ENCODE assay signal across 12 cellular contexts in genomic region chr13:95833713-95834112, GRCh38.
DNase-seq lines count a peak whose midpoint lies in the region; ATAC-seq and TF ChIP-seq lines count a peak whose summit lies in the region.
"Had no signal": no experiment of that assay in that cellular context is flagged by ENCODE, and none has a peak within 500 bp of the region (broad histone marks: within the 10 kb centered on the region; RNA-seq: fewer than 3 reads in every experiment).

No MANE protein-coding gene starts in this region.

- no peak for TF ChIP-seq EP300 in upper lobe of left lung (IDR thresholded peaks at IDR 0.05)

- no peak overlapping the region for H2BK20ac ChIP-seq in IMR-90 (ENCODE audit: low read depth, low read length)

- H3K4me1 ChIP-seq in IMR-90 (ENCODE audit: control insufficient read depth, insufficient read depth, low read length): no peaks in the 10 kb centered on the region
- peaks cover 10% of the 10 kb centered on the region for H3K4me1 ChIP-seq in mammary epithelial cell (ENCODE audit: insufficient read depth, low read length)
- peaks cover 4 to 8% (median 6%) of the 10 kb centered on the region in 4 donors for H3K4me1 ChIP-seq in upper lobe of left lung

- H3K36me3 Mint-ChIP-seq in activated CD8-positive, alpha-beta T cell treated with anti-CD3 and anti-CD28 coated beads for 36 hours (ENCODE audit: low read depth): no peaks in the 10 kb centered on the region
- H3K36me3 Mint-ChIP-seq: immature natural killer cell had no signal

- H3K36me3 ChIP-seq in IMR-90 (ENCODE audit: control insufficient read depth, insufficient read depth, low read length): 0 out of 2 replicates have a peak, but pooled peaks cover 2% of the 10 kb centered on the region
- peaks cover 3% of the 10 kb centered on the region for H3K36me3 ChIP-seq in mammary epithelial cell (ENCODE audit: insufficient read depth, low read length)
- no peaks in the 10 kb centered on the region for H3K36me3 ChIP-seq in upper lobe of left lung

- dilution Hi-C loops in IMR-90 (cut with HindIII; ENCODE audit: low sequenced_read_pairs, unreplicated experiment) (no loop called here), mammary epithelial cell (cut with HindIII; ENCODE audit: low sequenced_read_pairs) (no loop called here)

- in situ Hi-C loops in IMR-90 (cut with MboI; ENCODE audit: low sequenced_read_pairs): loop anchor here (10.0 kb wide), 1 partner anchor 219 kb away; no protein-coding TSS in a partner anchor
- in situ Hi-C loops in mammary epithelial cell (cut with MboI; ENCODE audit: low sequenced_read_pairs in 2 of 2): loop anchor here in 1 of 2 donors (25.0 kb wide), 2 partner anchors 221 to 646 kb away; no protein-coding TSS in a partner anchor

- intact Hi-C loops in IMR-90 (cut with micrococcal nuclease): loop anchor here (1.0 to 2.0 kb wide), 7 partner anchors 157 to 429 kb away; no protein-coding TSS in a partner anchor
- intact Hi-C loops in mammary epithelial cell (cut with micrococcal nuclease): loop anchor here (1.0 to 5.0 kb wide), 9 partner anchors 147 to 643 kb away; partner anchors contain the start of gene DNAJC3
- intact Hi-C loops in activated CD8-positive, alpha-beta T cell treated with anti-CD3 and anti-CD28 coated beads for 36 hours (cut with micrococcal nuclease): loop anchor here (1.0 to 5.0 kb wide), 2 partner anchors 209 to 296 kb away; no protein-coding TSS in a partner anchor

- H3K14ac ChIP-seq in IMR-90 (replicated peaks; ENCODE audit: low read depth, low read length): no peak overlapping the region

- no peak overlapping the region for H3K4ac ChIP-seq in IMR-90 (ENCODE audit: low read depth, low read length)

- H4K8ac ChIP-seq in IMR-90 (ENCODE audit: low read depth in 2 of 2, low read length in 2 of 2): no peak overlapping the region

- CTCF ChIA-PET in IMR-90 (lab: Yijun Ruan, JAX) (interaction anchor here (0.6 to 2.1 kb wide), 19 partner anchors 9 to 340 kb away, joined by 3 to 12 read pairs (median 5); no protein-coding TSS in a partner anchor), mammary epithelial cell (lab: Charles Lee; ENCODE audit: low non-redundant PET) (interaction anchor here (0.6 to 0.9 kb wide), 6 partner anchors 155 to 751 kb away, joined by 3 to 7 read pairs (median 6); partner anchors contain the start of gene DZIP1)
- CTCF ChIA-PET in activated CD8-positive, alpha-beta T cell treated with anti-CD3 and anti-CD28 coated beads for 36 hours (lab: Charles Lee): interaction anchor here (0.6 to 4.9 kb wide), 43 partner anchors 10 to 677 kb away, joined by 3 to 168 read pairs (median 4); partner anchors contain the start of gene DNAJC3

- H3K9me1 ChIP-seq in IMR-90 (ENCODE audit: insufficient read depth, low read length): no peaks in the 10 kb centered on the region

- TF ChIP-seq RAD21 in IMR-90 (IDR thresholded peaks at IDR 0.05; ENCODE audit: low read length): no peak

- H3K9me3 Mint-ChIP-seq in activated CD8-positive, alpha-beta T cell treated with anti-CD3 and anti-CD28 coated beads for 36 hours: peaks cover 3% of the 10 kb centered on the region

- H3K4me2 ChIP-seq in IMR-90 (ENCODE audit: low read depth, low read length) (no peak overlapping the region), mammary epithelial cell (ENCODE audit: insufficient read depth, low read depth, low read length) (peak overlapping the region; percentile 31)

- no peak overlapping the region for H3K4me3 Mint-ChIP-seq in activated CD8-positive, alpha-beta T cell treated with anti-CD3 and anti-CD28 coated beads for 36 hours
- H3K4me3 Mint-ChIP-seq: activated T-cell treated with anti-CD3 and anti-CD28 coated beads, Interleukin-2, amount 50 U/mL, for 24 hours; immature natural killer cell had no signal

- no peak overlapping the region for H3K27ac ChIP-seq in IMR-90 (ENCODE audit: insufficient read depth, low read length)
- no peak overlapping the region for H3K27ac ChIP-seq in mammary epithelial cell (ENCODE audit: insufficient read depth, low read depth, low read length)
- H3K27ac ChIP-seq in upper lobe of left lung: no peak overlapping the region

- H3K79me1 ChIP-seq in IMR-90 (ENCODE audit: low read depth in 1 of 2, low read length in 2 of 2): no peaks in the 10 kb centered on the region

- H4K91ac ChIP-seq in IMR-90 (ENCODE audit: insufficient read depth, low read depth, low read length): no peak overlapping the region

- no peaks in the 10 kb centered on the region for H3K4me1 Mint-ChIP-seq in activated CD8-positive, alpha-beta T cell treated with anti-CD3 and anti-CD28 coated beads for 36 hours (ENCODE audit: low read depth)
- H3K4me1 Mint-ChIP-seq: immature natural killer cell had no signal

- no peak overlapping the region for H2BK5ac ChIP-seq in IMR-90 (ENCODE audit: low read depth, low read length, poor library complexity, severe bottlenecking)

- H3K23ac ChIP-seq in IMR-90 (ENCODE audit: low read depth, low read length): no peak overlapping the region

- no TSS peak for BruUV-seq in IMR-90 (replicated peaks; lab: Mats Ljungman, UMichigan)
- BruUV-seq in mammary epithelial cell (replicated peaks; lab: Mats Ljungman, UMichigan): no TSS peak

- TF ChIP-seq POLR2A in IMR-90 (IDR thresholded peaks at IDR 0.05; ENCODE audit: low read depth, low read length) (no peak), upper lobe of left lung (IDR thresholded peaks at IDR 0.05) (no peak)

- no peak overlapping the region for H3K27ac Mint-ChIP-seq in activated CD8-positive, alpha-beta T cell treated with anti-CD3 and anti-CD28 coated beads for 36 hours
- H3K27ac Mint-ChIP-seq: activated T-cell treated with anti-CD3 and anti-CD28 coated beads, Interleukin-2, amount 50 U/mL, for 24 hours; immature natural killer cell had no signal

- H2BK120ac ChIP-seq in IMR-90 (ENCODE audit: low read depth, low read length): no peak overlapping the region

- H3K27me3 ChIP-seq in IMR-90 (ENCODE audit: control insufficient read depth, insufficient read depth, low read length): no peaks in the 10 kb centered on the region
- H3K27me3 ChIP-seq in mammary epithelial cell (ENCODE audit: insufficient read depth, low read length): no peaks in the 10 kb centered on the region
- no peaks in the 10 kb centered on the region for H3K27me3 ChIP-seq in upper lobe of left lung

- H2AK5ac ChIP-seq in IMR-90 (ENCODE audit: low read depth, low read length): no peak overlapping the region

- ATAC-seq in IMR-90 (ENCODE audit: low read depth) (peak; percentile 57), upper lobe of left lung (ENCODE audit: low FRiP score in 2 of 2) (no peak), HG02840 (IDR thresholded peaks at IDR 0.05; ENCODE audit: low FRiP score, unreplicated experiment) (no peak)
- no peak for ATAC-seq in activated CD8-positive, alpha-beta T cell treated with anti-CD3 and anti-CD28 coated beads for 36 hours

- peaks cover 22% of the 10 kb centered on the region for H3K27me3 Mint-ChIP-seq in activated CD8-positive, alpha-beta T cell treated with anti-CD3 and anti-CD28 coated beads for 36 hours

- no peak overlapping the region for H3K9ac ChIP-seq in IMR-90 (ENCODE audit: low read depth, low read length)
- H3K9ac ChIP-seq in mammary epithelial cell (ENCODE audit: insufficient read depth, low read length): no peak overlapping the region

- no peak overlapping the region for H4K5ac ChIP-seq in IMR-90 (ENCODE audit: low read depth, low read length)

- H3K56ac ChIP-seq in IMR-90 (ENCODE audit: extremely low read depth, insufficient read depth, low read length): no peak overlapping the region

- POLR2A ChIA-PET in IMR-90 (lab: Charles Lee; ENCODE audit: unreplicated experiment): no interaction called here
- POLR2A ChIA-PET in activated CD8-positive, alpha-beta T cell treated with anti-CD3 and anti-CD28 coated beads for 36 hours (lab: Charles Lee): no interaction called here

- WGBS in IMR-90 (ENCODE audit: extremely low coverage in 2 of 2, insufficient read length in 1 of 2), 2 experiments: no CpG with 5 or more reads among the region's 2 CpGs
- 7% methylated on average over 2 of the region's 2 CpGs for WGBS in mammary epithelial cell (ENCODE audit: low coverage, missing lambda C conversion rate)
- WGBS in upper lobe of left lung, 2 donors: 31 to 36% methylated on average over 2 of the region's 2 CpGs

- H2AK9ac ChIP-seq in IMR-90 (replicated peaks; ENCODE audit: low read depth, low read length, poor library complexity): no peak overlapping the region

- H4K20me1 ChIP-seq in IMR-90 (ENCODE audit: insufficient read depth, low read length): no peaks in the 10 kb centered on the region
- H4K20me1 ChIP-seq in mammary epithelial cell (ENCODE audit: insufficient read depth, low read length): no peaks in the 10 kb centered on the region

- no peaks in the 10 kb centered on the region for H3K79me2 ChIP-seq in mammary epithelial cell (ENCODE audit: insufficient read depth, low read length)

- no peak overlapping the region for H3K18ac ChIP-seq in IMR-90 (ENCODE audit: low read depth, low read length)

- H3K4me3 ChIP-seq in IMR-90 (ENCODE audit: insufficient read depth, low read depth, low read length) (no peak overlapping the region), mammary epithelial cell (replicated peaks in 1 of 3; ENCODE audit: insufficient read depth in 1 of 3, low read depth in 2 of 3, low read length in 3 of 3) (no peak overlapping the region), upper lobe of left lung (no peak overlapping the region)

- H2AFZ ChIP-seq in IMR-90 (replicated peaks; ENCODE audit: low read length, poor library complexity): no peak overlapping the region
- no peak overlapping the region for H2AFZ ChIP-seq in mammary epithelial cell (ENCODE audit: low read depth, low read length)

- no peaks in the 10 kb centered on the region for H3K9me3 ChIP-seq in IMR-90 (ENCODE audit: control insufficient read depth, insufficient read depth, low read length)
- no peaks in the 10 kb centered on the region for H3K9me3 ChIP-seq in mammary epithelial cell (replicated peaks; ENCODE audit: insufficient read depth, low read length)
- H3K9me3 ChIP-seq in upper lobe of left lung: peaks cover 0 to 4% (median 0%) of the 10 kb centered on the region in 4 donors

- TF ChIP-seq CTCF in IMR-90 (conservative IDR thresholded peaks at IDR 0.05; ENCODE audit: low read depth, low read length) (no peak), mammary epithelial cell (conservative IDR thresholded peaks at IDR 0.05 in 1 of 2, IDR thresholded peaks at IDR 0.05 in 1 of 2; ENCODE audit: extremely low read depth in 1 of 2, insufficient read depth in 1 of 2, low read depth in 1 of 2, low read length in 2 of 2) (no peak), upper lobe of left lung (IDR thresholded peaks at IDR 0.05) (no peak)
- no peak for TF ChIP-seq CTCF in activated CD8-positive, alpha-beta T cell treated with anti-CD3 and anti-CD28 coated beads for 36 hours (IDR thresholded peaks at IDR 0.05)

- DNase-seq in COLO829 (ENCODE audit: low spot score) (peak; percentile 66), IMR-90 (peak; percentile 11), mammary epithelial cell (peak; percentile 31), kidney tubule cell (ENCODE audit: low spot score) (peak; percentile 38), upper lobe of left lung (no peak)
- no peak for DNase-seq in stimulated activated CD4-positive, alpha-beta T cell treated with anti-CD3 and anti-CD28 coated beads, Interleukin-4, amount 100 ng/mL, for 24 hours
- no peak for DNase-seq in activated CD8-positive, alpha-beta T cell treated with anti-CD3 and anti-CD28 coated beads for 36 hours
- DNase-seq: cortex of kidney, GOT3 had no signal

- H2BK15ac ChIP-seq in IMR-90 (ENCODE audit: low read depth, low read length): no peak overlapping the region

TF ChIP-seq in IMR-90, 13 proteins besides CTCF, POLR2A, EP300 and RAD21 (continues in another document):
- TF ChIP-seq FOS (IDR thresholded peaks at IDR 0.05; ENCODE audit: low read depth, low read length): no peak

Comparison
In these comparisons a context has a peak if more than half of its experiments do, and no peak if none do; other contexts are left out.
1. DNase-seq: peak in COLO829 (single experiment), IMR-90 (single experiment), mammary epithelial cell (single experiment) and kidney tubule cell (single experiment); none in upper lobe of left lung (0 of 2), stimulated activated CD4-positive, alpha-beta T cell treated with anti-CD3 and anti-CD28 coated beads, Interleukin-4, amount 100 ng/mL, for 24 hours (single experiment) and activated CD8-positive, alpha-beta T cell treated with anti-CD3 and anti-CD28 coated beads for 36 hours (single experiment).